ENCODE assay signal across 20 cellular contexts in the genomic region with DNA sequence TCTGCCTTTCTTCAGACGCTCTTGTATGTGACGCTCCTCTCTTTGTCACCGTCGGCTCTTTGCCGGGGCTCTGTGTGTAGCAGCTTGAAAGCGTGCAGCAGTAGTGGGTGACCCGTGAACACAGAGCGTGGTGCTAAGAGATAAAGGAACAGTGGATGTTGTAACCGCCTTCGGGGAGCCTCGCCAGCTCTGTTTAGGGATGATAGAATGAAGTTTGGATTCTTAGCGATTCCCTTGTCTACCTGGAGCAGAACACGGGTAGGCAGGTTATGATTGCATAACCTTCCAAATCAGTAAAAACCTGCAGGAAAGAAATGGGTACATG.
"Had no signal": no experiment of that assay in that cellular context is flagged by ENCODE, and none has a peak within 500 bp of the region (broad histone marks: within the 10 kb centered on the region; RNA-seq: fewer than 3 reads in every experiment).

No MANE protein-coding gene starts in this region.

- H3K9ac ChIP-seq: parathyroid adenoma had no signal

- DNase-seq: activated CD4-positive, alpha-beta T cell treated with anti-CD3 and anti-CD28 coated beads, Interleukin-2, amount 50 U/mL, for 48 hours; activated CD8-positive, alpha-beta memory T cell treated with anti-CD3 and anti-CD28 coated beads, Interleukin-2, amount 50 U/mL, for 4 hours; activated naive CD4-positive, alpha-beta T cell; cerebellar nuclear complex; dermis blood vessel endothelial cell; erythroblast; kidney glomerular epithelial cell; mammary epithelial cell; stimulated activated CD4-positive, alpha-beta T cell treated with anti-CD3 and anti-CD28 coated beads, Interleukin-12 subunit alpha, Interleukin-12 subunit beta, amount 100 ng/mL, for 4 hours; stimulated activated CD4-positive, alpha-beta T cell treated with anti-CD3 and anti-CD28 coated beads, Interleukin-2, amount 100 ng/mL, for 48 hours; stimulated activated CD8-positive, alpha-beta memory T cell treated with anti-CD3 and anti-CD28 coated beads, Interleukin-4, amount 100 ng/mL, for 48 hours; stimulated activated naive CD8-positive, alpha-beta T cell treated with anti-CD3 and anti-CD28 coated beads, Interleukin-15, Interleukin-2, amounts not matched to agents 100 U/mL and 50 U/mL, for 24 hours; SW 1271 had no signal

- H3K9me3 Mint-ChIP-seq: T-helper 2 cell treated with Interferon-gamma antibody and Interleukin-4, amounts not matched to agents 5 μg/mL and 100 μg/mL, for 36 hours had no signal

- H3K4me1 ChIP-seq: parathyroid adenoma had no signal

- H3K27ac ChIP-seq: hepatocyte, parathyroid adenoma, SJSA1 had no signal

- H3K4me2 ChIP-seq: hepatocyte had no signal

- H3K79me2 ChIP-seq: parathyroid adenoma had no signal

- H3K27me3 ChIP-seq: hepatocyte, SJSA1 had no signal

- ATAC-seq: activated CD4-positive, CD25-positive, alpha-beta regulatory T cell treated with anti-CD3 and anti-CD28 coated beads, Interleukin-2, amount 50 U/mL, for 24 hours; stimulated activated naive CD8-positive, alpha-beta T cell treated with anti-CD3 and anti-CD28 coated beads, Interleukin-15, Interleukin-2, amounts not matched to agents 100 U/mL and 50 U/mL, for 24 hours had no signal

- H3K4me3 Mint-ChIP-seq: endodermal cell; neural crest cell; T-helper 2 cell treated with Interferon-gamma antibody and Interleukin-4, amounts not matched to agents 5 μg/mL and 100 μg/mL, for 36 hours had no signal

- H3K27ac Mint-ChIP-seq: T-helper 2 cell treated with Interferon-gamma antibody and Interleukin-4, amounts not matched to agents 5 μg/mL and 100 μg/mL, for 36 hours had no signal

- H2AFZ ChIP-seq: hepatocyte, parathyroid adenoma had no signal

- H3K4me3 ChIP-seq: hepatocyte, SJSA1 had no signal
